In genomic region chr17:48909796-48910195, GRCh38 we compare ENCODE assay signal across 8 cellular contexts. TPM values are rescaled to one million over a fixed set of nuclear protein-coding genes. Genes with fewer than 3 reads are reported as not detected.
DNase-seq lines count a peak whose midpoint lies in the region; ATAC-seq, FAIRE-seq and TF ChIP-seq lines count a peak whose summit lies in the region.

No MANE protein-coding gene starts in this region.

- POLR2A ChIA-PET in T-cell (lab: Charles Lee) = interaction anchor here in 1 of 2 donors (1.2 kb wide), 1 partner anchor 17 kb away, joined by 4 read pairs; the partner anchor contains the start of gene ATP5MC1

- TF ChIP-seq CTCF in esophagus squamous epithelium (IDR thresholded peaks at IDR 0.05) (no peak), retinal pigment epithelial cell (conservative IDR thresholded peaks at IDR 0.05; ENCODE audit: low read depth, low read length) (no peak)

- peaks cover 19 to 67% (median 39%) of the 10 kb centered on the region in 3 donors for H3K4me1 ChIP-seq in esophagus squamous epithelium

- no peaks in the 10 kb centered on the region for H3K27me3 ChIP-seq in esophagus squamous epithelium

- peak overlapping the region; percentile 86 to 90 (median 87) for H3K4me3 Mint-ChIP-seq in T-cell

- ATAC-seq in T-cell (replicated peaks in 1 of 4) (no peak), HG03565 (IDR thresholded peaks at IDR 0.05; ENCODE audit: unreplicated experiment) (no peak)

- FAIRE-seq in GM12891 (lab: Jason Lieb, UNC) = peak; percentile 58

- H3K36me3 ChIP-seq in esophagus squamous epithelium = peaks cover 0 to 43% (median 0%) of the 10 kb centered on the region in 3 donors

- H3K27ac Mint-ChIP-seq in T-cell = peak overlapping the region; percentile 68 to 87

- H3K9me3 ChIP-seq in esophagus squamous epithelium = no peaks in the 10 kb centered on the region

- intact Hi-C loops in esophagus squamous epithelium (cut with DNase I) = no loop called here

- H3K27me3 Mint-ChIP-seq in T-cell = no peaks in the 10 kb centered on the region

- CTCF ChIA-PET in T-cell (lab: Charles Lee) = interaction anchor here in 1 of 2 donors (1.2 kb wide), 1 partner anchor 25 kb away, joined by 3 read pairs; no protein-coding TSS in a partner anchor

- TF ChIP-seq POLR2A in GM12891 (IDR thresholded peaks at IDR 0.05; ENCODE audit: low read depth, low read length) (peak; percentile 50; the same call in 1 of the 2 replicates), esophagus squamous epithelium (IDR thresholded peaks at IDR 0.05) (no peak)

- H3K4me3 ChIP-seq in esophagus squamous epithelium (peak overlapping the region; percentile 93 to 98 (median 97)), retinal pigment epithelial cell (ENCODE audit: low read length) (peak overlapping the region; percentile 57)

- WGBS in esophagus squamous epithelium, 2 donors = 46 to 49% methylated on average over 4 of the region's 4 CpGs

- DNase-seq in GM12891 (ENCODE audit: insufficient read length, low spot score) (no peak), T-cell (no peak), esophagus squamous epithelium (lab: John Stamatoyannopoulos, UW) (no peak), retinal pigment epithelial cell (ENCODE audit: low read depth) (no peak), mesenteric fat pad (ENCODE audit: low spot score) (no peak), NCI-H82 (lab: John Stamatoyannopoulos, UW) (no peak), NCI-H1417 (lab: John Stamatoyannopoulos, UW) (no peak)

- peaks cover 22% of the 10 kb centered on the region for H3K36me3 Mint-ChIP-seq in T-cell

- peaks cover 61 to 70% (median 62%) of the 10 kb centered on the region in 3 donors for H3K4me1 Mint-ChIP-seq in T-cell

- no peaks in the 10 kb centered on the region for H3K9me3 Mint-ChIP-seq in T-cell

- peak overlapping the region in 3 of 4 donors; percentile 38 to 97 (median 91) for H3K27ac ChIP-seq in esophagus squamous epithelium

TF ChIP-seq in GM12891, 5 proteins besides CTCF, POLR2A, EP300 and RAD21:
- no peak for TF ChIP-seq TAF1 (IDR thresholded peaks at IDR 0.05; ENCODE audit: low read depth, low read length)
- TF ChIP-seq POU2F2 (IDR thresholded peaks at IDR 0.05; ENCODE audit: low read depth, low read length) = no peak
- no peak for TF ChIP-seq PAX5 (IDR thresholded peaks at IDR 0.05; ENCODE audit: insufficient read depth, low read length, severe bottlenecking)
- TF ChIP-seq POLR2AphosphoS5 (IDR thresholded peaks at IDR 0.05; ENCODE audit: low read depth, low read length) = no peak
- TF ChIP-seq SPI1 (IDR thresholded peaks at IDR 0.05; ENCODE audit: low read depth, low read length) = no peak

RNA-seq across cellular contexts. Expression of gene UBE2Z, which starts 1.6 kb away (rescaled TPM):
- polyA plus RNA-seq in GM12891 (2012; ENCODE audit: low read depth, missing spikeins) = 60.4 TPM
- total RNA-seq in T-cell (10 to 100 TPM; 78.2 to 98.4 (median 91.6) TPM), esophagus squamous epithelium (10 to 100 TPM; 45.3 to 57.6 (median 53.3) TPM), mesenteric fat pad (57.5 TPM)

RNA-seq across cellular contexts. Expression of gene ATP5MC1, which starts 17.2 kb away (rescaled TPM):
- polyA plus RNA-seq in GM12891 (2012; ENCODE audit: low read depth, missing spikeins) = 307 TPM
- total RNA-seq in T-cell = 10 to 100 TPM; 29.3 to 45.9 (median 35.2) TPM
- total RNA-seq in esophagus squamous epithelium = 100 to 1,000 TPM; 111 to 210 (median 162) TPM
- 51.0 TPM for total RNA-seq in mesenteric fat pad

RNA-seq across cellular contexts. Expression of gene SNF8, which starts 34.8 kb away (rescaled TPM):
- polyA plus RNA-seq in GM12891 (2012; ENCODE audit: low read depth, missing spikeins) = 87.0 TPM
- total RNA-seq in T-cell = 10 to 100 TPM; 55.6 to 71.7 (median 65.3) TPM
- 10 to 100 TPM; 39.0 to 64.7 (median 60.4) TPM for total RNA-seq in esophagus squamous epithelium
- 104 TPM for total RNA-seq in mesenteric fat pad

RNA-seq across cellular contexts. Expression of gene GIP, which starts 58.6 kb away (rescaled TPM):
- polyA plus RNA-seq in GM12891 (2012; ENCODE audit: low read depth, missing spikeins) = not detected
- total RNA-seq in T-cell (not detected), esophagus squamous epithelium (not detected), mesenteric fat pad (not detected)
